8 cellular contexts compared by ENCODE assay signal in genomic region chr22:19853058-19853878, GRCh38. TPM values are rescaled to one million over a fixed set of nuclear protein-coding genes. Genes with fewer than 3 reads are reported as not detected.
DNase-seq lines count a peak whose midpoint lies in the region; ATAC-seq and TF ChIP-seq lines count a peak whose summit lies in the region.

No MANE protein-coding gene starts in this region.

- intact Hi-C loops in psoas muscle (cut with DNase I) = loop anchor here in 1 of 2 donors (5.0 kb wide), 1 partner anchor 121 kb away; no protein-coding TSS in a partner anchor

- H3K36me3 ChIP-seq in GM06990 (ENCODE audit: control insufficient read depth, insufficient read depth, low read length) (peaks cover 16% of the 10 kb centered on the region), psoas muscle (ENCODE audit: insufficient read depth in 1 of 2, low read depth in 1 of 2) (peaks cover 3 to 31% of the 10 kb centered on the region in 2 donors)

- ATAC-seq in psoas muscle (no peak), HG03571 (IDR thresholded peaks at IDR 0.05; ENCODE audit: unreplicated experiment) (no peak), GM21390 (IDR thresholded peaks at IDR 0.05; ENCODE audit: unreplicated experiment) (no peak), GM18519 (IDR thresholded peaks at IDR 0.05; ENCODE audit: low FRiP score, unreplicated experiment) (no peak)

- TF ChIP-seq CTCF in GM06990 (IDR thresholded peaks at IDR 0.05; ENCODE audit: insufficient read depth, low read length, poor library complexity, severe bottlenecking) (no peak), RWPE1 (conservative IDR thresholded peaks at IDR 0.05; ENCODE audit: low read depth) (no peak), fibroblast of mammary gland (conservative IDR thresholded peaks at IDR 0.05; ENCODE audit: control insufficient read depth, insufficient read depth, low read depth, low read length) (no peak), psoas muscle (IDR thresholded peaks at IDR 0.05) (no peak)

- WGBS in psoas muscle, 3 donors = 45 to 49% (median 45%) methylated on average over 11 of the region's 11 CpGs

- POLR2A ChIA-PET in RWPE1 (lab: Yijun Ruan, JAX; ENCODE audit: low non-redundant PET) = no interaction called here

- H3K27me3 ChIP-seq in GM06990 (replicated peaks; ENCODE audit: control insufficient read depth, insufficient read depth, low read length) = no peaks in the 10 kb centered on the region
- H3K27me3 ChIP-seq in psoas muscle (ENCODE audit: insufficient read depth in 3 of 3, low read length in 2 of 3) = no peaks in the 10 kb centered on the region

- H3K9me3 ChIP-seq in psoas muscle = no peaks in the 10 kb centered on the region

- DNase-seq in GM06990 (ENCODE audit: extremely low read depth, insufficient read length) = no peak
- DNase-seq in RWPE1 (ENCODE audit: low spot score) = no peak
- DNase-seq in fibroblast of mammary gland (ENCODE audit: low read depth) = no peak
- DNase-seq in psoas muscle = no peak
- no peak for DNase-seq in NOMO-1 treated with DMSO at 0.1 percent for 48 hours (lab: John Stamatoyannopoulos, UW; ENCODE audit: unreplicated experiment)

- CTCF ChIA-PET in RWPE1 (lab: Yijun Ruan, JAX) = interaction anchor here (0.6 to 1.0 kb wide), 2 partner anchors 11 to 69 kb away, joined by 3 to 4 read pairs; no protein-coding TSS in a partner anchor

- H3K4me3 ChIP-seq in GM06990 (replicated peaks; ENCODE audit: low read depth, low read length) (peak overlapping the region; percentile 98), fibroblast of mammary gland (ENCODE audit: control insufficient read depth, low read depth, low read length) (peak overlapping the region; percentile 89), psoas muscle (peak overlapping the region; percentile 75)

- H3K27ac ChIP-seq in RWPE1 = peak overlapping the region; percentile 93
- H3K27ac ChIP-seq in psoas muscle = peak overlapping the region; percentile 89

- H3K4me1 ChIP-seq in psoas muscle = peaks cover 30% of the 10 kb centered on the region

RNA-seq across cellular contexts. Expression of gene GNB1L, which starts 1.4 kb away (rescaled TPM):
- total RNA-seq in psoas muscle = 1 to 10 TPM; 1.5 to 3.4 (median 3.0) TPM
- 1 to 10 TPM; 3.3 to 7.6 (median 3.6) TPM for polyA plus RNA-seq in psoas muscle

RNA-seq across cellular contexts. Expression of gene RTL10, which starts 1.4 kb away (rescaled TPM):
- 1 to 10 TPM; 5.3 to 9.7 (median 8.1) TPM for total RNA-seq in psoas muscle
- 1 to 10 TPM; 5.9 to 7.9 (median 6.3) TPM for polyA plus RNA-seq in psoas muscle
